Comparison of ENCODE assay signal across 9 cellular contexts in the genomic region with DNA sequence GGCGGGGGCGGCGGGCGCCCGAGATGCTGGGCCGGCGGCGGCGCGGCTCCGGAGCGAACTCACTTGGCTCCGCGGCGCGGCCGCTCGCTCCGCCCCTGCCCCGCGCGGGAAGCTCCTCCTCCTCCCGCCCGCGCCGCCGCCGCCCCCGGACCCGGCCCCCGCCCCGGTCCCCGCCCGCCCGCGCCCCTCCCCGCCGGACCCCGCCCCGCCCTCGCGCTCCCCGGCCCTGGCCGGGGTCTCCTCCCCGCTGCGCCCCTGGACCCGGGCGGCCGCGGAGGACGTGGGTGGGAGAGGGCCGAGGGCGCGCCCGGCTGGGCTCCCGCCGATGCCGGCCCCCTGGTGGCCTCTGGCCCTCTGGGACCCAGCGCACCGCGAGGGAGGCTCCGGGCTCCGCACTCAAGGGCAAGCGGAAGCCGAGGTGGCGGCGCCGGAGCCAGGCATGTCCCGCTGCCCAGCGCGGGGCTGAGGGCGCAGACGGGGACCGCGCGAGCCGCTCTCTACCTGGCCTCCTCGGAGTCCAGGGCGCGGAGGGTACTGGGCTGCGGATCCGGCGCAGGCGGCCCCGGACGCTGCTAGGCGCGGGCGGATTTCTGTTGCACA. TPM values are rescaled to one million over a fixed set of nuclear protein-coding genes. Genes with fewer than 3 reads are reported as not detected.
DNase-seq lines count a peak whose midpoint lies in the region; ATAC-seq lines count a peak whose summit lies in the region.
"Had no signal": no experiment of that assay in that cellular context is flagged by ENCODE, and none has a peak within 500 bp of the region (broad histone marks: within the 10 kb centered on the region; RNA-seq: fewer than 3 reads in every experiment).

Gene TCERG1L (minus strand): TSS at position 61 of the 600 bp plus-strand sequence. CDS start 86 bp downstream, outside the sequence.

- DNase-seq in NCI-H2029 (lab: John Stamatoyannopoulos, UW), result peak; percentile 30
- DNase-seq in NCI-H2029 treated with DMSO at 0.1 percent for 48 hours (lab: John Stamatoyannopoulos, UW), result no peak
- DNase-seq in NCI-H510A treated with DMSO at 0.1 percent for 48 hours (lab: John Stamatoyannopoulos, UW), result peak; percentile 54
- DNase-seq in foreskin melanocyte, result peak; percentile 52
- no peak for DNase-seq in SK-N-DZ (ENCODE audit: low spot score)

- peak within 1 kb of the TSS in 5 of 7 experiments; percentile 9 to 38 (median 34) for H3K4me3 ChIP-seq in skin epidermis

- H3K27ac ChIP-seq in skin epidermis, result peak within 1 kb of the TSS in 1 of 21 experiments; percentile 30

- ATAC-seq in HG02938 (IDR thresholded peaks at IDR 0.05; ENCODE audit: unreplicated experiment), result no peak
- no peak for ATAC-seq in GM21390 (IDR thresholded peaks at IDR 0.05; ENCODE audit: unreplicated experiment)

RNA-seq across cellular contexts. Expression of gene TCERG1L, which starts in this region (rescaled TPM):
- polyA plus RNA-seq in SK-N-DZ (2014; cell fraction: cytosol; rRNA removed), result not detected in 2 replicates
- not detected in 2 replicates for polyA plus RNA-seq in SK-N-DZ (2014; cell fraction: nucleus; rRNA removed)
- polyA plus RNA-seq: AG04450 had no signal

Comparison
In these comparisons a context has a peak if more than half of its experiments do, and no peak if none do; other contexts are left out.
1. DNase-seq: peak in NCI-H2029 (single experiment), NCI-H510A treated with DMSO at 0.1 percent for 48 hours (single experiment) and foreskin melanocyte (single experiment); none in NCI-H2029 treated with DMSO at 0.1 percent for 48 hours (single experiment) and SK-N-DZ (single experiment).